1 cellular context compared by ENCODE assay signal in the genomic region with DNA sequence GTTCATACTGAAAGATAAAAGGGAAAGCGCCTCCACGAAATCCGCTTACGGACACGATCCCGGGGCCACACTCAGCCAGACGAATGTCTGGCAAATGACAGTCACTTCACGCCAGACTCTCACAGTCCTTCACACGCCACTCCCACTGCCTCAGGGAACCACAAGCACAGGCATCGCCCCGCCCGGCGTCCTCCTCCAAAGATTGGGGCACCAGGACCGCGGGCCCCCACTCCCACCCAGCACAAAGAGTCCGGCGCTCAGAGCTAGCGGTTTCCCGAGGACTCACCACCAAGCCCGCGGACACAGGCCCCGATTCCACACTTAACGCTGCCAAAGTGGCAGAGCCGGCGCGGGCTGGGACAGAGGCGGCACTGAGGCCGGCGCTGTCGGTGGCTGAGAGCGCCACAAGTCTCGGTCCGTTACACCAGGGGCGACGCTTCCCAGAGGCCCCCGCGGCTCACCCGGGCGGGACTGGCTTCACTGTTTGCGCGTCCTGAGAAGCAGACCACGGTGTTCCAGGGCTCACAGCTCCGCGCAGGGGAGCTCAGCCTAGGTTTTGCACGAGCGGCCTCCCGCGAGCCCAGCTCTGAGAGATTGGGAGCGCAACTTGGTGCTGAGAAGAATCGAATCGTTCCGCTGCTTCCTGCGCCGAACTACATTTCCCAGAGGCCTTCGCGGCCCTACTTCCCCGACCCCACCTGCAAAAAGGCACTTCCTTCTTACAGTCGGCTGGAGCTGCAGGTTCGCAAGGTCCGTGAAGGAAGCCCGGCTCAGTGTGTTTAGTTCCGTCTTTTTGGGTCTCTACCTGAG.
TF ChIP-seq lines count a peak whose summit lies in the region.

TSS of gene ZNF569 (minus strand) at position 647 of the 810 bp plus-strand sequence. CDS start 22,523 bp downstream, outside the sequence.

TF ChIP-seq in K562, 482 proteins besides CTCF, POLR2A, EP300 and RAD21 (continued from another document and continues in another):
- no peak for TF ChIP-seq ZNF76 (CRISPR knock-in tag; IDR thresholded peaks at IDR 0.05; ENCODE audit: borderline replicate concordance)
- no peak for TF ChIP-seq ZNF778 (CRISPR knock-in tag; IDR thresholded peaks at IDR 0.05)
- TF ChIP-seq GABPB1 (CRISPR knock-in tag; IDR thresholded peaks at IDR 0.05) = peak; percentile 81; the same call in 1 of the 2 replicates
- TF ChIP-seq, protein P1, sequence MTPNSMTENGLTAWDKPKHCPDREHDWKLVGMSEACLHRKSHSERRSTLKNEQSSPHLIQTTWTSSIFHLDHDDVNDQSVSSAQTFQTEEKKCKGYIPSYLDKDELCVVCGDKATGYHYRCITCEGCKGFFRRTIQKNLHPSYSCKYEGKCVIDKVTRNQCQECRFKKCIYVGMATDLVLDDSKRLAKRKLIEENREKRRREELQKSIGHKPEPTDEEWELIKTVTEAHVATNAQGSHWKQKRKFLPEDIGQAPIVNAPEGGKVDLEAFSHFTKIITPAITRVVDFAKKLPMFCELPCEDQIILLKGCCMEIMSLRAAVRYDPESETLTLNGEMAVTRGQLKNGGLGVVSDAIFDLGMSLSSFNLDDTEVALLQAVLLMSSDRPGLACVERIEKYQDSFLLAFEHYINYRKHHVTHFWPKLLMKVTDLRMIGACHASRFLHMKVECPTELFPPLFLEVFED (CRISPR knock-in tag; conservative IDR thresholded peaks at IDR 0.05) = no peak
- TF ChIP-seq DIDO1 (tag; IDR thresholded peaks at IDR 0.05; ENCODE audit: low read depth) = peak; percentile 90
- TF ChIP-seq HLTF (IDR thresholded peaks at IDR 0.05) = no peak
- TF ChIP-seq MAFK (IDR thresholded peaks at IDR 0.05; ENCODE audit: low read length) = no peak
- TF ChIP-seq MTA3 (IDR thresholded peaks at IDR 0.05; ENCODE audit: borderline replicate concordance) = 0 out of 2 replicates have a peak, but pooled peaks have one; percentile 44
- peak; percentile 67 for TF ChIP-seq CXXC5 (CRISPR knock-in tag; IDR thresholded peaks at IDR 0.05)
- TF ChIP-seq CBX8 (IDR thresholded peaks at IDR 0.05; ENCODE audit: borderline replicate concordance, extremely low read depth, low read depth, low read length, poor library complexity, severe bottlenecking) = no peak
- peak; percentile 77; the same call in 1 of the 2 replicates for TF ChIP-seq CREB3L1 (IDR thresholded peaks at IDR 0.05; ENCODE audit: borderline replicate concordance, low read depth)
- TF ChIP-seq OTX1 (CRISPR knock-in tag; IDR thresholded peaks at IDR 0.05) = no peak
- TF ChIP-seq CEBPZ (IDR thresholded peaks at IDR 0.05; ENCODE audit: borderline replicate concordance, low read depth, low read length) = no peak
- TF ChIP-seq ZNF830 (CRISPR knock-in tag; IDR thresholded peaks at IDR 0.05) = no peak
- TF ChIP-seq CBX3 (IDR thresholded peaks at IDR 0.05; ENCODE audit: borderline replicate concordance in 1 of 2, low read length in 2 of 2) = peak in 1 of 2 experiments; percentile 86; a peak in 2 of 3 replicates
- TF ChIP-seq ZNF143 (CRISPR knock-in tag; IDR thresholded peaks at IDR 0.05) = peak; percentile 80
- peak; percentile 85 for TF ChIP-seq NR2C1 (IDR thresholded peaks at IDR 0.05)
- peak; percentile 95 for TF ChIP-seq NR2C1 (tag; IDR thresholded peaks at IDR 0.05)
- TF ChIP-seq, protein P2, sequence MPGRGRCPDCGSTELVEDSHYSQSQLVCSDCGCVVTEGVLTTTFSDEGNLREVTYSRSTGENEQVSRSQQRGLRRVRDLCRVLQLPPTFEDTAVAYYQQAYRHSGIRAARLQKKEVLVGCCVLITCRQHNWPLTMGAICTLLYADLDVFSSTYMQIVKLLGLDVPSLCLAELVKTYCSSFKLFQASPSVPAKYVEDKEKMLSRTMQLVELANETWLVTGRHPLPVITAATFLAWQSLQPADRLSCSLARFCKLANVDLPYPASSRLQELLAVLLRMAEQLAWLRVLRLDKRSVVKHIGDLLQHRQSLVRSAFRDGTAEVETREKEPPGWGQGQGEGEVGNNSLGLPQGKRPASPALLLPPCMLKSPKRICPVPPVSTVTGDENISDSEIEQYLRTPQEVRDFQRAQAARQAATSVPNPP (IDR thresholded peaks at IDR 0.05; ENCODE audit: borderline replicate concordance, insufficient read depth, insufficient read length) = no peak
- TF ChIP-seq, protein P3, sequence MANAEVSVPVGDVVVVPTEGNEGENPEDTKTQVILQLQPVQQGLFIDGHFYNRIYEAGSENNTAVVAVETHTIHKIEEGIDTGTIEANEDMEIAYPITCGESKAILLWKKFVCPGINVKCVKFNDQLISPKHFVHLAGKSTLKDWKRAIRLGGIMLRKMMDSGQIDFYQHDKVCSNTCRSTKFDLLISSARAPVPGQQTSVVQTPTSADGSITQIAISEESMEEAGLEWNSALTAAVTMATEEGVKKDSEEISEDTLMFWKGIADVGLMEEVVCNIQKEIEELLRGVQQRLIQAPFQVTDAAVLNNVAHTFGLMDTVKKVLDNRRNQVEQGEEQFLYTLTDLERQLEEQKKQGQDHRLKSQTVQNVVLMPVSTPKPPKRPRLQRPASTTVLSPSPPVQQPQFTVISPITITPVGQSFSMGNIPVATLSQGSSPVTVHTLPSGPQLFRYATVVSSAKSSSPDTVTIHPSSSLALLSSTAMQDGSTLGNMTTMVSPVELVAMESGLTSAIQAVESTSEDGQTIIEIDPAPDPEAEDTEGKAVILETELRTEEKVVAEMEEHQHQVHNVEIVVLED (CRISPR knock-in tag; IDR thresholded peaks at IDR 0.05) = peak; percentile 41
- TF ChIP-seq CHD2 (IDR thresholded peaks at IDR 0.05; ENCODE audit: low read depth, low read length) = peak; percentile 32; the same call in 1 of the 2 replicates
- peak; percentile 65; the same call in 1 of the 2 replicates for TF ChIP-seq ZNF197 (CRISPR knock-in tag; IDR thresholded peaks at IDR 0.05; ENCODE audit: low read depth)
- TF ChIP-seq HDAC2 (IDR thresholded peaks at IDR 0.05) = no peak
- TF ChIP-seq POLR2AphosphoS5 (IDR thresholded peaks at IDR 0.05; ENCODE audit: control insufficient read depth, insufficient read depth, low read depth, low read length) = no peak
- no peak for TF ChIP-seq ZBTB8A (IDR thresholded peaks at IDR 0.05; ENCODE audit: partially characterized antibody)
- peak in 1 of 2 experiments; percentile 19; a peak in 1 of 4 replicates for TF ChIP-seq RCOR1 (IDR thresholded peaks at IDR 0.05; ENCODE audit: borderline replicate concordance in 1 of 2, low read depth in 2 of 2, low read length in 2 of 2)
- TF ChIP-seq, protein P4, sequence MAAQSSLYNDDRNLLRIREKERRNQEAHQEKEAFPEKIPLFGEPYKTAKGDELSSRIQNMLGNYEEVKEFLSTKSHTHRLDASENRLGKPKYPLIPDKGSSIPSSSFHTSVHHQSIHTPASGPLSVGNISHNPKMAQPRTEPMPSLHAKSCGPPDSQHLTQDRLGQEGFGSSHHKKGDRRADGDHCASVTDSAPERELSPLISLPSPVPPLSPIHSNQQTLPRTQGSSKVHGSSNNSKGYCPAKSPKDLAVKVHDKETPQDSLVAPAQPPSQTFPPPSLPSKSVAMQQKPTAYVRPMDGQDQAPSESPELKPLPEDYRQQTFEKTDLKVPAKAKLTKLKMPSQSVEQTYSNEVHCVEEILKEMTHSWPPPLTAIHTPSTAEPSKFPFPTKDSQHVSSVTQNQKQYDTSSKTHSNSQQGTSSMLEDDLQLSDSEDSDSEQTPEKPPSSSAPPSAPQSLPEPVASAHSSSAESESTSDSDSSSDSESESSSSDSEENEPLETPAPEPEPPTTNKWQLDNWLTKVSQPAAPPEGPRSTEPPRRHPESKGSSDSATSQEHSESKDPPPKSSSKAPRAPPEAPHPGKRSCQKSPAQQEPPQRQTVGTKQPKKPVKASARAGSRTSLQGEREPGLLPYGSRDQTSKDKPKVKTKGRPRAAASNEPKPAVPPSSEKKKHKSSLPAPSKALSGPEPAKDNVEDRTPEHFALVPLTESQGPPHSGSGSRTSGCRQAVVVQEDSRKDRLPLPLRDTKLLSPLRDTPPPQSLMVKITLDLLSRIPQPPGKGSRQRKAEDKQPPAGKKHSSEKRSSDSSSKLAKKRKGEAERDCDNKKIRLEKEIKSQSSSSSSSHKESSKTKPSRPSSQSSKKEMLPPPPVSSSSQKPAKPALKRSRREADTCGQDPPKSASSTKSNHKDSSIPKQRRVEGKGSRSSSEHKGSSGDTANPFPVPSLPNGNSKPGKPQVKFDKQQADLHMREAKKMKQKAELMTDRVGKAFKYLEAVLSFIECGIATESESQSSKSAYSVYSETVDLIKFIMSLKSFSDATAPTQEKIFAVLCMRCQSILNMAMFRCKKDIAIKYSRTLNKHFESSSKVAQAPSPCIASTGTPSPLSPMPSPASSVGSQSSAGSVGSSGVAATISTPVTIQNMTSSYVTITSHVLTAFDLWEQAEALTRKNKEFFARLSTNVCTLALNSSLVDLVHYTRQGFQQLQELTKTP (IDR thresholded peaks at IDR 0.05; ENCODE audit: low read depth in 1 of 2, partially characterized antibody in 2 of 2) = peak in 1 of 2 experiments; percentile 94
- TF ChIP-seq JUN (IDR thresholded peaks at IDR 0.05; ENCODE audit: borderline replicate concordance, low read depth, low read length) = no peak
- TF ChIP-seq JUN (CRISPR knock-in tag; IDR thresholded peaks at IDR 0.05; ENCODE audit: borderline replicate concordance) = no peak
- 0 out of 2 replicates have a peak, but pooled peaks have one; percentile 23 for TF ChIP-seq THAP12 (CRISPR knock-in tag; IDR thresholded peaks at IDR 0.05)
- TF ChIP-seq ZMIZ1 (IDR thresholded peaks at IDR 0.05; ENCODE audit: low read depth in 2 of 2, low read length in 2 of 2) = no peak
- no peak for TF ChIP-seq ZZZ3 (IDR thresholded peaks at IDR 0.05)
- peak; percentile 78; the same call in 1 of the 2 replicates for TF ChIP-seq CBX5 (IDR thresholded peaks at IDR 0.05; ENCODE audit: borderline replicate concordance, low read depth)
- TF ChIP-seq NUFIP1 (IDR thresholded peaks at IDR 0.05; ENCODE audit: partially characterized antibody) = no peak
- peak; percentile 38; the same call in 1 of the 2 replicates for TF ChIP-seq SMAD4 (CRISPR knock-in tag; conservative IDR thresholded peaks at IDR 0.05)
- no peak for TF ChIP-seq GATAD2A (IDR thresholded peaks at IDR 0.05)
